In genomic region chr16:85302018-85302847, GRCh38 we compare ENCODE assay signal across 1 cellular context.
TF ChIP-seq lines count a peak whose summit lies in the region.

No MANE protein-coding gene starts in this region.

TF ChIP-seq in K562, 482 proteins besides CTCF, POLR2A, EP300 and RAD21 (continued from another document and continues in another):
- TF ChIP-seq WHSC1 (IDR thresholded peaks at IDR 0.05; ENCODE audit: low read length) (no peak), SAP30 (IDR thresholded peaks at IDR 0.05; ENCODE audit: borderline replicate concordance, insufficient read depth, low read depth, low read length, poor library complexity, severe bottlenecking) (no peak), HBP1 (CRISPR knock-in tag; IDR thresholded peaks at IDR 0.05) (peak; percentile 81), PHF8 (IDR thresholded peaks at IDR 0.05; ENCODE audit: borderline replicate concordance, low read length) (no peak), KLF13 (tag; IDR thresholded peaks at IDR 0.05; ENCODE audit: borderline replicate concordance, low read depth) (peak; percentile 59; the same call in 1 of the 2 replicates), NCOA2 (IDR thresholded peaks at IDR 0.05; ENCODE audit: partially characterized antibody in 2 of 2) (no peak), CXXC5 (CRISPR knock-in tag; IDR thresholded peaks at IDR 0.05) (peak; percentile 75), DIDO1 (tag; IDR thresholded peaks at IDR 0.05; ENCODE audit: low read depth) (no peak), MAFK (IDR thresholded peaks at IDR 0.05; ENCODE audit: low read length) (no peak), CHD1 (IDR thresholded peaks at IDR 0.05; ENCODE audit: low read length) (no peak), TSC22D4 (tag; IDR thresholded peaks at IDR 0.05) (no peak), CAMTA2 (CRISPR knock-in tag; conservative IDR thresholded peaks at IDR 0.05) (no peak), CBX3 (IDR thresholded peaks at IDR 0.05; ENCODE audit: borderline replicate concordance in 1 of 2, low read length in 2 of 2) (peak in 1 of 2 experiments; percentile 26; a peak in 1 of 3 replicates), CBFA2T3 (IDR thresholded peaks at IDR 0.05) (peak; percentile 85), KLF10 (CRISPR knock-in tag; IDR thresholded peaks at IDR 0.05) (no peak), SRSF9 (IDR thresholded peaks at IDR 0.05; ENCODE audit: borderline replicate concordance, low read depth, low read length) (no peak), ELF2 (CRISPR knock-in tag; IDR thresholded peaks at IDR 0.05) (no peak), ZFP91 (CRISPR knock-in tag; IDR thresholded peaks at IDR 0.05) (0 out of 2 replicates have a peak, but pooled peaks have one; percentile 17), AFF4 (CRISPR knock-in tag; IDR thresholded peaks at IDR 0.05) (peak; percentile 51; the same call in 1 of the 2 replicates), NFXL1 (CRISPR knock-in tag; IDR thresholded peaks at IDR 0.05) (no peak), CCNT2 (IDR thresholded peaks at IDR 0.05; ENCODE audit: borderline replicate concordance, extremely low read depth, insufficient read length, low read depth, low read length) (peak; percentile 62), PREB (CRISPR knock-in tag; IDR thresholded peaks at IDR 0.05) (no peak), TCF3 (CRISPR knock-in tag; IDR thresholded peaks at IDR 0.05) (peak; percentile 72), ZBTB2 (IDR thresholded peaks at IDR 0.05) (peak; percentile 73; the same call in 1 of the 2 replicates), AFF1 (IDR thresholded peaks at IDR 0.05; ENCODE audit: low read depth in 1 of 2, partially characterized antibody in 2 of 2) (peak in 1 of 2 experiments; percentile 61), PYGO2 (tag; IDR thresholded peaks at IDR 0.05) (no peak), PPARD (CRISPR knock-in tag; IDR thresholded peaks at IDR 0.05) (no peak), E2F5 (CRISPR knock-in tag; IDR thresholded peaks at IDR 0.05) (no peak), ESRRA (IDR thresholded peaks at IDR 0.05; ENCODE audit: borderline replicate concordance, low read depth) (peak; percentile 71; the same call in 1 of the 2 replicates), STAT5A (IDR thresholded peaks at IDR 0.05; ENCODE audit: borderline replicate concordance, low read length) (no peak), NCOR1 (IDR thresholded peaks at IDR 0.05) (no peak)
- TF ChIP-seq, protein P1, sequence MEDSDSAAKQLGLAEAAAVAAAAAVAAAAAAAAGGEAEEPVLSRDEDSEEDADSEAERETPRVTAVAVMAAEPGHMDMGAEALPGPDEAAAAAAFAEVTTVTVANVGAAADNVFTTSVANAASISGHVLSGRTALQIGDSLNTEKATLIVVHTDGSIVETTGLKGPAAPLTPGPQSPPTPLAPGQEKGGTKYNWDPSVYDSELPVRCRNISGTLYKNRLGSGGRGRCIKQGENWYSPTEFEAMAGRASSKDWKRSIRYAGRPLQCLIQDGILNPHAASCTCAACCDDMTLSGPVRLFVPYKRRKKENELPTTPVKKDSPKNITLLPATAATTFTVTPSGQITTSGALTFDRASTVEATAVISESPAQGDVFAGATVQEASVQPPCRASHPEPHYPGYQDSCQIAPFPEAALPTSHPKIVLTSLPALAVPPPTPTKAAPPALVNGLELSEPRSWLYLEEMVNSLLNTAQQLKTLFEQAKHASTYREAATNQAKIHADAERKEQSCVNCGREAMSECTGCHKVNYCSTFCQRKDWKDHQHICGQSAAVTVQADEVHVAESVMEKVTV (CRISPR knock-in tag; IDR thresholded peaks at IDR 0.05): no peak
- TF ChIP-seq, protein P2, sequence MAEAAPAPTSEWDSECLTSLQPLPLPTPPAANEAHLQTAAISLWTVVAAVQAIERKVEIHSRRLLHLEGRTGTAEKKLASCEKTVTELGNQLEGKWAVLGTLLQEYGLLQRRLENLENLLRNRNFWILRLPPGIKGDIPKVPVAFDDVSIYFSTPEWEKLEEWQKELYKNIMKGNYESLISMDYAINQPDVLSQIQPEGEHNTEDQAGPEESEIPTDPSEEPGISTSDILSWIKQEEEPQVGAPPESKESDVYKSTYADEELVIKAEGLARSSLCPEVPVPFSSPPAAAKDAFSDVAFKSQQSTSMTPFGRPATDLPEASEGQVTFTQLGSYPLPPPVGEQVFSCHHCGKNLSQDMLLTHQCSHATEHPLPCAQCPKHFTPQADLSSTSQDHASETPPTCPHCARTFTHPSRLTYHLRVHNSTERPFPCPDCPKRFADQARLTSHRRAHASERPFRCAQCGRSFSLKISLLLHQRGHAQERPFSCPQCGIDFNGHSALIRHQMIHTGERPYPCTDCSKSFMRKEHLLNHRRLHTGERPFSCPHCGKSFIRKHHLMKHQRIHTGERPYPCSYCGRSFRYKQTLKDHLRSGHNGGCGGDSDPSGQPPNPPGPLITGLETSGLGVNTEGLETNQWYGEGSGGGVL (CRISPR knock-in tag; IDR thresholded peaks at IDR 0.05): no peak
- TF ChIP-seq, protein P3, sequence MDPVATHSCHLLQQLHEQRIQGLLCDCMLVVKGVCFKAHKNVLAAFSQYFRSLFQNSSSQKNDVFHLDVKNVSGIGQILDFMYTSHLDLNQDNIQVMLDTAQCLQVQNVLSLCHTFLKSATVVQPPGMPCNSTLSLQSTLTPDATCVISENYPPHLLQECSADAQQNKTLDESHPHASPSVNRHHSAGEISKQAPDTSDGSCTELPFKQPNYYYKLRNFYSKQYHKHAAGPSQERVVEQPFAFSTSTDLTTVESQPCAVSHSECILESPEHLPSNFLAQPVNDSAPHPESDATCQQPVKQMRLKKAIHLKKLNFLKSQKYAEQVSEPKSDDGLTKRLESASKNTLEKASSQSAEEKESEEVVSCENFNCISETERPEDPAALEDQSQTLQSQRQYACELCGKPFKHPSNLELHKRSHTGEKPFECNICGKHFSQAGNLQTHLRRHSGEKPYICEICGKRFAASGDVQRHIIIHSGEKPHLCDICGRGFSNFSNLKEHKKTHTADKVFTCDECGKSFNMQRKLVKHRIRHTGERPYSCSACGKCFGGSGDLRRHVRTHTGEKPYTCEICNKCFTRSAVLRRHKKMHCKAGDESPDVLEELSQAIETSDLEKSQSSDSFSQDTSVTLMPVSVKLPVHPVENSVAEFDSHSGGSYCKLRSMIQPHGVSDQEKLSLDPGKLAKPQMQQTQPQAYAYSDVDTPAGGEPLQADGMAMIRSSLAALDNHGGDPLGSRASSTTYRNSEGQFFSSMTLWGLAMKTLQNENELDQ (CRISPR knock-in tag; IDR thresholded peaks at IDR 0.05; ENCODE audit: borderline replicate concordance): no peak
- TF ChIP-seq, protein P4, sequence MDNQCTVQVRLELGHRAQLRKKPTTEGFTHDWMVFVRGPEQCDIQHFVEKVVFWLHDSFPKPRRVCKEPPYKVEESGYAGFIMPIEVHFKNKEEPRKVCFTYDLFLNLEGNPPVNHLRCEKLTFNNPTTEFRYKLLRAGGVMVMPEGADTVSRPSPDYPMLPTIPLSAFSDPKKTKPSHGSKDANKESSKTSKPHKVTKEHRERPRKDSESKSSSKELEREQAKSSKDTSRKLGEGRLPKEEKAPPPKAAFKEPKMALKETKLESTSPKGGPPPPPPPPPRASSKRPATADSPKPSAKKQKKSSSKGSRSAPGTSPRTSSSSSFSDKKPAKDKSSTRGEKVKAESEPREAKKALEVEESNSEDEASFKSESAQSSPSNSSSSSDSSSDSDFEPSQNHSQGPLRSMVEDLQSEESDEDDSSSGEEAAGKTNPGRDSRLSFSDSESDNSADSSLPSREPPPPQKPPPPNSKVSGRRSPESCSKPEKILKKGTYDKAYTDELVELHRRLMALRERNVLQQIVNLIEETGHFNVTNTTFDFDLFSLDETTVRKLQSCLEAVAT (IDR thresholded peaks at IDR 0.05): no peak
